ENCODE assay signal across 14 cellular contexts in the genomic region with DNA sequence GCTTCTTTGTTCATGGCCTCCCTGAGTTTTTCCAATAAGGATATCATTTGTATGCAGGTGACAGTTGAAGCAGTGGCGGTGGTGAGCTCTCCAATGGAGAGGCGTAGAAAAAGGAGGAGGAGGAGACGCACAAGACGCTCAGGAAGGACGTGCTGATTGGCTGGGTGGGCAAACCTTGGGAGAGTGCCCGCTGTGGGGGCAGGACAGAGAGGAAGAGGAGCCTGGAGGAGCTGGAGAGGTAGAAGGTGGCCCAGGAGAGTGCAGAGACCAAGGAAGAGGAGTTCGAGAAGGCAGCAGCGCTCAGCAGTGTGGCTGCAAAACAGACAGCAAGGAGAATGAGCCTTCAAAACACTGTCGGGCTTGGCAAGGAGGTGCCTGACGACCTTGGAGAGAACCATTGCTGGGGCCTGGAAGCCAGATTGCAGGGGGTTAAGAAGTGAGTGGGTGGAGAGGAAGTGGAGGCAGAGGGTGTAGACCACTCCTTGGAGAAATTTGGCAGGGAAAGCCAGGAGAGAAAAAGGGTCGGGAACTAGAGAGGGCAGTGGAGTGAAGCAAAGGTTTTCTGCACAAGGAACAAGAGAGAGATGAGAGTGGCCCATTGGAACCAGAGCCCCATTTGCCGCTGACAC. TPM values are rescaled to one million over a fixed set of nuclear protein-coding genes. Genes with fewer than 3 reads are reported as not detected.
DNase-seq lines count a peak whose midpoint lies in the region; ATAC-seq and TF ChIP-seq lines count a peak whose summit lies in the region.
"Had no signal": no experiment of that assay in that cellular context is flagged by ENCODE, and none has a peak within 500 bp of the region (broad histone marks: within the 10 kb centered on the region; RNA-seq: fewer than 3 reads in every experiment).

No MANE protein-coding gene starts in this region.

- H3K9me3 Mint-ChIP-seq in GM23338: no peaks in the 10 kb centered on the region
- H3K9me3 Mint-ChIP-seq in brain: no peaks in the 10 kb centered on the region
- H3K9me3 Mint-ChIP-seq in T-helper 2 cell treated with Interferon-gamma antibody and Interleukin-4, amounts not matched to agents 5 μg/mL and 100 μg/mL, for 36 hours: no peaks in the 10 kb centered on the region
- H3K9me3 Mint-ChIP-seq: activated CD4-positive, alpha-beta memory T cell treated with anti-CD3 and anti-CD28 coated beads, Interleukin-2, amount 10 ng/mL, durations not matched to agents 7 days and 5 days had no signal

- H3K4me3 ChIP-seq in GM23338 (no peak overlapping the region), mucosa of rectum (ENCODE audit: low read length in 2 of 2) (peak overlapping the region; percentile 47 to 62)

- H3K36me3 Mint-ChIP-seq in GM23338 (ENCODE audit: low read depth) (no peaks in the 10 kb centered on the region; the same call in 2 of the 3 replicates), brain (no peaks in the 10 kb centered on the region)
- H3K36me3 Mint-ChIP-seq in T-helper 2 cell treated with Interferon-gamma antibody and Interleukin-4, amounts not matched to agents 5 μg/mL and 100 μg/mL, for 36 hours (ENCODE audit: low read depth): no peaks in the 10 kb centered on the region

- H3K27ac ChIP-seq in GM23338 (ENCODE audit: low read depth) (no peak overlapping the region), mucosa of rectum (ENCODE audit: low read depth in 2 of 2, low read length in 2 of 2) (peak overlapping the region; percentile 70 to 74)

- no peaks in the 10 kb centered on the region for H3K9me2 ChIP-seq in GM23338 (ENCODE audit: insufficient read depth)

- H3K27me3 ChIP-seq in GM23338 (ENCODE audit: insufficient read depth) (peaks cover 38% of the 10 kb centered on the region), mucosa of rectum (ENCODE audit: control insufficient read depth in 2 of 2, insufficient read depth in 2 of 2, low read length in 2 of 2) (no peaks in the 10 kb centered on the region)

- no peaks in the 10 kb centered on the region for H3K9me3 ChIP-seq in mucosa of rectum (ENCODE audit: control insufficient read depth in 2 of 2, low read length in 2 of 2)

- H3K4me3 Mint-ChIP-seq in GM23338: peak overlapping the region; percentile 4; the same call in 1 of the 3 replicates
- H3K4me3 Mint-ChIP-seq in brain: peak overlapping the region in 3 of 5 experiments; percentile 3 to 75 (median 52)
- H3K4me3 Mint-ChIP-seq in T-helper 2 cell treated with Interferon-gamma antibody and Interleukin-4, amounts not matched to agents 5 μg/mL and 100 μg/mL, for 36 hours: no peak overlapping the region
- H3K4me3 Mint-ChIP-seq: activated CD4-positive, alpha-beta memory T cell treated with anti-CD3 and anti-CD28 coated beads, Interleukin-2, amount 10 ng/mL, durations not matched to agents 7 days and 5 days had no signal

- no peak overlapping the region for H3K27ac Mint-ChIP-seq in GM23338
- peak overlapping the region; percentile 3 to 99 (median 45) for H3K27ac Mint-ChIP-seq in brain
- no peak overlapping the region for H3K27ac Mint-ChIP-seq in T-helper 2 cell treated with Interferon-gamma antibody and Interleukin-4, amounts not matched to agents 5 μg/mL and 100 μg/mL, for 36 hours
- H3K27ac Mint-ChIP-seq: activated CD4-positive, alpha-beta memory T cell treated with anti-CD3 and anti-CD28 coated beads, Interleukin-2, amount 10 ng/mL, durations not matched to agents 7 days and 5 days had no signal

- peak; percentile 49 for ATAC-seq in GM23338
- ATAC-seq in GM18505 (IDR thresholded peaks at IDR 0.05; ENCODE audit: unreplicated experiment): no peak
- ATAC-seq in GM19395 (IDR thresholded peaks at IDR 0.05; ENCODE audit: unreplicated experiment): no peak

- no peaks in the 10 kb centered on the region for H3K79me2 ChIP-seq in GM23338 (replicated peaks; ENCODE audit: insufficient read depth)

- H3K9ac ChIP-seq in mucosa of rectum (ENCODE audit: low read depth in 1 of 2, low read length in 2 of 2): peak overlapping the region; percentile 44 to 47

- H3K4me2 ChIP-seq in GM23338: peak overlapping the region; percentile 32; the same call in 1 of the 2 replicates

- no peak for TF ChIP-seq POLR2A in GM18505 (IDR thresholded peaks at IDR 0.05; ENCODE audit: borderline replicate concordance, extremely low read depth, insufficient read depth, insufficient read length)

- peaks cover 15% of the 10 kb centered on the region for H3K4me1 ChIP-seq in GM23338 (ENCODE audit: insufficient read depth)
- H3K4me1 ChIP-seq in mucosa of rectum (ENCODE audit: control insufficient read depth in 2 of 2, insufficient read depth in 2 of 2, low read length in 2 of 2): peaks cover 21 to 22% of the 10 kb centered on the region in 2 donors

- no peaks in the 10 kb centered on the region for H4K20me1 ChIP-seq in GM23338 (replicated peaks; ENCODE audit: insufficient read depth)

- H3K4me1 Mint-ChIP-seq in GM23338 (peaks cover 26% of the 10 kb centered on the region), brain (peaks cover 38% of the 10 kb centered on the region)
- peaks cover 30% of the 10 kb centered on the region for H3K4me1 Mint-ChIP-seq in T-helper 2 cell treated with Interferon-gamma antibody and Interleukin-4, amounts not matched to agents 5 μg/mL and 100 μg/mL, for 36 hours (ENCODE audit: low read depth)

- H2AFZ ChIP-seq in GM23338: no peak overlapping the region

- TF ChIP-seq CTCF in GM23338 (conservative IDR thresholded peaks at IDR 0.05; ENCODE audit: low read depth in 2 of 2): no peak
- no peak for TF ChIP-seq CTCF in brain (conservative IDR thresholded peaks at IDR 0.05)

- DNase-seq in GM23338 (ENCODE audit: low spot score) (no peak), superior temporal gyrus (ENCODE audit: extremely low spot score) (peak; percentile 39), NCI-H524 (lab: John Stamatoyannopoulos, UW) (no peak)
- DNase-seq in T-helper 2 cell treated with Interferon-gamma antibody and Interleukin-4, amounts not matched to agents 5 μg/mL and 100 μg/mL, for 36 hours (ENCODE audit: low spot score): no peak
- DNase-seq: activated CD4-positive, alpha-beta memory T cell treated with anti-CD3 and anti-CD28 coated beads, Interleukin-2, amount 10 ng/mL, durations not matched to agents 7 days and 5 days; activated effector memory CD4-positive, alpha-beta T cell treated with anti-CD3 and anti-CD28 coated beads, Interleukin-2, amount 50 U/mL, for 16 hours; C1 segment of cervical spinal cord; NCI-H187 treated with DMSO at 0.1 percent for 48 hours; Right ventricle myocardium superior; stimulated activated CD4-positive, alpha-beta T cell treated with anti-CD3 and anti-CD28 coated beads, Interleukin-15, amount 100 ng/mL, for 24 hours had no signal

- H3K36me3 ChIP-seq in GM23338 (ENCODE audit: insufficient read depth) (no peaks in the 10 kb centered on the region), mucosa of rectum (ENCODE audit: control insufficient read depth in 2 of 2, insufficient read depth in 2 of 2, low read length in 2 of 2) (peaks cover 0 to 5% of the 10 kb centered on the region in 2 donors)

- H3K27me3 Mint-ChIP-seq in GM23338 (ENCODE audit: insufficient read depth, low read depth, poor library complexity) (peaks cover 23% of the 10 kb centered on the region), brain (peaks cover 8% of the 10 kb centered on the region)
- H3K27me3 Mint-ChIP-seq in T-helper 2 cell treated with Interferon-gamma antibody and Interleukin-4, amounts not matched to agents 5 μg/mL and 100 μg/mL, for 36 hours (ENCODE audit: low read depth): peaks cover 64% of the 10 kb centered on the region

- H3F3A ChIP-seq in GM23338 (replicated peaks; ENCODE audit: low read depth): no peaks in the 10 kb centered on the region

TF ChIP-seq in GM23338, 12 proteins besides CTCF, POLR2A, EP300 and RAD21 (continues in another document):
- TF ChIP-seq, protein P1, sequence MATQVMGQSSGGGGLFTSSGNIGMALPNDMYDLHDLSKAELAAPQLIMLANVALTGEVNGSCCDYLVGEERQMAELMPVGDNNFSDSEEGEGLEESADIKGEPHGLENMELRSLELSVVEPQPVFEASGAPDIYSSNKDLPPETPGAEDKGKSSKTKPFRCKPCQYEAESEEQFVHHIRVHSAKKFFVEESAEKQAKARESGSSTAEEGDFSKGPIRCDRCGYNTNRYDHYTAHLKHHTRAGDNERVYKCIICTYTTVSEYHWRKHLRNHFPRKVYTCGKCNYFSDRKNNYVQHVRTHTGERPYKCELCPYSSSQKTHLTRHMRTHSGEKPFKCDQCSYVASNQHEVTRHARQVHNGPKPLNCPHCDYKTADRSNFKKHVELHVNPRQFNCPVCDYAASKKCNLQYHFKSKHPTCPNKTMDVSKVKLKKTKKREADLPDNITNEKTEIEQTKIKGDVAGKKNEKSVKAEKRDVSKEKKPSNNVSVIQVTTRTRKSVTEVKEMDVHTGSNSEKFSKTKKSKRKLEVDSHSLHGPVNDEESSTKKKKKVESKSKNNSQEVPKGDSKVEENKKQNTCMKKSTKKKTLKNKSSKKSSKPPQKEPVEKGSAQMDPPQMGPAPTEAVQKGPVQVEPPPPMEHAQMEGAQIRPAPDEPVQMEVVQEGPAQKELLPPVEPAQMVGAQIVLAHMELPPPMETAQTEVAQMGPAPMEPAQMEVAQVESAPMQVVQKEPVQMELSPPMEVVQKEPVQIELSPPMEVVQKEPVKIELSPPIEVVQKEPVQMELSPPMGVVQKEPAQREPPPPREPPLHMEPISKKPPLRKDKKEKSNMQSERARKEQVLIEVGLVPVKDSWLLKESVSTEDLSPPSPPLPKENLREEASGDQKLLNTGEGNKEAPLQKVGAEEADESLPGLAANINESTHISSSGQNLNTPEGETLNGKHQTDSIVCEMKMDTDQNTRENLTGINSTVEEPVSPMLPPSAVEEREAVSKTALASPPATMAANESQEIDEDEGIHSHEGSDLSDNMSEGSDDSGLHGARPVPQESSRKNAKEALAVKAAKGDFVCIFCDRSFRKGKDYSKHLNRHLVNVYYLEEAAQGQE (IDR thresholded peaks at IDR 0.05; ENCODE audit: unreplicated experiment): no peak

RNA-seq across cellular contexts. Expression of a gene that starts 7.5 kb away (rescaled TPM):
- 0.19 TPM in 1 of 2 replicates, not detected in the other for total RNA-seq in GM23338 (2014; rRNA removed; shearing (Covaris generic))
- 0.17 and 0.32 TPM in 2 replicates for polyA plus RNA-seq in GM23338 (2016; fragmentation: Nextera tagmentation; extraction: Ambion mirVana)
- 0.46 TPM for polyA plus RNA-seq in brain (ENCODE audit: insufficient read depth, low read depth, low replicate concordance)

RNA-seq across cellular contexts. Expression of a gene that starts 12.5 kb away (rescaled TPM):
- total RNA-seq in GM23338 (2014; rRNA removed; shearing (Covaris generic)): 15.9 and 23.0 TPM in 2 replicates
- 16.2 and 18.8 TPM in 2 replicates for polyA plus RNA-seq in GM23338 (2016; fragmentation: Nextera tagmentation; extraction: Ambion mirVana)
- 39.3 TPM for polyA plus RNA-seq in brain (ENCODE audit: insufficient read depth, low read depth, low replicate concordance)

RNA-seq across cellular contexts. Expression of a gene that starts 25.9 kb away (rescaled TPM):
- total RNA-seq in GM23338 (2014; rRNA removed; shearing (Covaris generic)): 13.9 and 16.5 TPM in 2 replicates
- polyA plus RNA-seq in GM23338 (2016; fragmentation: Nextera tagmentation; extraction: Ambion mirVana): 17.0 and 18.9 TPM in 2 replicates
- 18.0 TPM for polyA plus RNA-seq in brain (ENCODE audit: insufficient read depth, low read depth, low replicate concordance)

RNA-seq across cellular contexts. Expression of a gene that starts 35.8 kb away (rescaled TPM):
- 227 and 237 TPM in 2 replicates for total RNA-seq in GM23338 (2014; rRNA removed; shearing (Covaris generic))
- polyA plus RNA-seq in GM23338 (2016; fragmentation: Nextera tagmentation; extraction: Ambion mirVana) (217 TPM in 2 replicates), brain (ENCODE audit: insufficient read depth, low read depth, low replicate concordance) (231 TPM)

RNA-seq across cellular contexts. Expression of a gene that starts 38.0 kb away (rescaled TPM):
- total RNA-seq in GM23338 (2014; rRNA removed; shearing (Covaris generic)): 0.31 and 0.35 TPM in 2 replicates
- polyA plus RNA-seq in GM23338 (2016; fragmentation: Nextera tagmentation; extraction: Ambion mirVana): 0.17 and 0.31 TPM in 2 replicates
- 0.29 TPM for polyA plus RNA-seq in brain (ENCODE audit: insufficient read depth, low read depth, low replicate concordance)

Comparison
In these comparisons a context has a peak if more than half of its experiments do, and no peak if none do; other contexts are left out.
1. H3K27ac Mint-ChIP-seq: peak in brain (5 of 5); none in GM23338 (single experiment) and T-helper 2 cell treated with Interferon-gamma antibody and Interleukin-4, amounts not matched to agents 5 μg/mL and 100 μg/mL, for 36 hours (single experiment).